1 cellular context compared by ENCODE assay signal in the genomic region with DNA sequence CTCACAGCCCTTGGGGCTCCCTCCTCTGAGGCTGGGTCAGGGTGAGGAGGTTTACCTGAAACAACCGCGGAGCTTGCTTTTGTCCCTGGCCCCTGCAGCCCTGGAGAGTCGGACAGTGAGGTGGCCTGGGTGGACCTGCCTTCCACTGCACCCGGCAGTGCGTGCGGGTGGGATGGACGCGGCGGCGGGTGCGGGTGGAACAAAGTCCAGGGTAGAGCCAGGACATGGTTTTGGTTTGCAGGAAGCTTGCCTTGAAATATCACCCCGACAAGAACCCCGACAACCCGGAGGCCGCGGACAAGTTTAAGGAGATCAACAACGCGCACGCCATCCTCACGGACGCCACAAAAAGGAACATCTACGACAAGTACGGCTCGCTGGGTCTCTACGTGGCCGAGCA.
TF ChIP-seq lines count a peak whose summit lies in the region.

No MANE protein-coding gene starts in this region.

TF ChIP-seq in GM12878, 131 proteins besides CTCF, POLR2A, EP300 and RAD21:
- TF ChIP-seq SREBF2 (IDR thresholded peaks at IDR 0.05; ENCODE audit: low read length), result no peak
- no peak for TF ChIP-seq KDM1A (IDR thresholded peaks at IDR 0.05; ENCODE audit: borderline replicate concordance)
- no peak for TF ChIP-seq CEBPB (IDR thresholded peaks at IDR 0.05; ENCODE audit: borderline replicate concordance in 1 of 2, low read depth in 2 of 2, low read length in 2 of 2)
- TF ChIP-seq RFX5 (IDR thresholded peaks at IDR 0.05; ENCODE audit: low read depth, low read length), result no peak
- no peak for TF ChIP-seq MXI1 (IDR thresholded peaks at IDR 0.05; ENCODE audit: low read depth, low read length)
- TF ChIP-seq NFIC (IDR thresholded peaks at IDR 0.05; ENCODE audit: low read depth, low read length), result no peak
- TF ChIP-seq ZBTB4 (CRISPR knock-in tag; IDR thresholded peaks at IDR 0.05), result no peak
- no peak for TF ChIP-seq NR2F1 (conservative IDR thresholded peaks at IDR 0.05)
- TF ChIP-seq NR2C2 (IDR thresholded peaks at IDR 0.05; ENCODE audit: borderline replicate concordance, control insufficient read depth, insufficient read length, low read depth), result no peak
- no peak for TF ChIP-seq WRNIP1 (IDR thresholded peaks at IDR 0.05; ENCODE audit: borderline replicate concordance, low read depth, low read length)
- no peak for TF ChIP-seq ZNF207 (IDR thresholded peaks at IDR 0.05; ENCODE audit: borderline replicate concordance)
- TF ChIP-seq MTA2 (IDR thresholded peaks at IDR 0.05; ENCODE audit: low read depth), result no peak
- TF ChIP-seq PAX5 (IDR thresholded peaks at IDR 0.05; ENCODE audit: borderline replicate concordance, low read depth, low read length), result no peak
- no peak for TF ChIP-seq BRCA1 (IDR thresholded peaks at IDR 0.05; ENCODE audit: low read depth, low read length)
- no peak for TF ChIP-seq IRF3 (IDR thresholded peaks at IDR 0.05)
- no peak for TF ChIP-seq HDAC6 (IDR thresholded peaks at IDR 0.05; ENCODE audit: unreplicated experiment)
- TF ChIP-seq CUX1 (IDR thresholded peaks at IDR 0.05; ENCODE audit: insufficient replicate concordance, low read depth, low read length), result no peak
- no peak for TF ChIP-seq ATF2 (IDR thresholded peaks at IDR 0.05; ENCODE audit: low read length)
